Comparison of ENCODE assay signal across 17 cellular contexts in genomic region chr17:66604381-66604780, GRCh38.
A peak's percentile ranks its signal among the peaks of the same experiment; 100 is the strongest.
DNase-seq lines count a peak whose midpoint lies in the region; ATAC-seq, FAIRE-seq and TF ChIP-seq lines count a peak whose summit lies in the region.
"Had no signal": no experiment of that assay in that cellular context is flagged by ENCODE, and none has a peak within 500 bp of the region (broad histone marks: within the 10 kb centered on the region; RNA-seq: fewer than 3 reads in every experiment).

No MANE protein-coding gene starts in this region.

- no peaks in the 10 kb centered on the region for H3K27me3 Mint-ChIP-seq in astrocyte (ENCODE audit: low read depth, unreplicated experiment)
- H3K27me3 Mint-ChIP-seq in activated CD4-positive, alpha-beta T cell treated with anti-CD3 and anti-CD28 coated beads, Interleukin-2, amount 10 ng/mL, durations not matched to agents 24 days and 14 days: no peaks in the 10 kb centered on the region

- no peak for ATAC-seq in left lung
- ATAC-seq: Panc1 had no signal

- H3K9ac ChIP-seq in astrocyte (ENCODE audit: low read length): no peak overlapping the region

- FAIRE-seq in astrocyte (lab: Jason Lieb, UNC): no peak

- intact Hi-C loops in left lung (cut with DNase I): no loop called here
- intact Hi-C loops in activated CD4-positive, alpha-beta T cell treated with anti-CD3 and anti-CD28 coated beads, Interleukin-2, amount 10 ng/mL, durations not matched to agents 24 days and 14 days (cut with micrococcal nuclease): no loop called here

- in situ Hi-C loops in G401 (cut with HindIII; ENCODE audit: low sequenced_read_pairs): no loop called here

- H3K36me3 ChIP-seq in astrocyte (ENCODE audit: insufficient read depth, low read length) (no peaks in the 10 kb centered on the region), left lung (no peaks in the 10 kb centered on the region)
- H3K36me3 ChIP-seq: HAP-1, SJSA1 had no signal

- H3K4me3 ChIP-seq in astrocyte (ENCODE audit: insufficient read depth, low read depth, low read length) (no peak overlapping the region), left lung (no peak overlapping the region)
- H3K4me3 ChIP-seq: HAP-1, SJSA1 had no signal

- H3K4me1 ChIP-seq in astrocyte (ENCODE audit: insufficient read depth, low read length): peaks cover 5% of the 10 kb centered on the region
- H3K4me1 ChIP-seq in left lung: no peaks in the 10 kb centered on the region
- H3K4me1 ChIP-seq: HAP-1, SJSA1 had no signal

- no peak overlapping the region for H3K27ac Mint-ChIP-seq in astrocyte (ENCODE audit: unreplicated experiment)
- H3K27ac Mint-ChIP-seq in activated CD4-positive, alpha-beta T cell treated with anti-CD3 and anti-CD28 coated beads, Interleukin-2, amount 10 ng/mL, durations not matched to agents 24 days and 14 days: no peak overlapping the region
- H3K27ac Mint-ChIP-seq: CD14-positive monocyte had no signal

- H3K4me1 Mint-ChIP-seq in astrocyte (ENCODE audit: low read depth, unreplicated experiment): peaks cover 14% of the 10 kb centered on the region
- peaks cover 2% of the 10 kb centered on the region for H3K4me1 Mint-ChIP-seq in activated CD4-positive, alpha-beta T cell treated with anti-CD3 and anti-CD28 coated beads, Interleukin-2, amount 10 ng/mL, durations not matched to agents 24 days and 14 days
- H3K4me1 Mint-ChIP-seq: CD14-positive monocyte had no signal

- no peak overlapping the region for H2AFZ ChIP-seq in astrocyte (ENCODE audit: low read depth, low read length)

- no peaks in the 10 kb centered on the region for H3K79me2 ChIP-seq in astrocyte (ENCODE audit: insufficient read depth, low read length)

- DNase-seq in G401 (ENCODE audit: low spot score) (peak; percentile 9), astrocyte (ENCODE audit: low read depth) (peak; percentile 12), fibroblast of peridontal ligament (ENCODE audit: extremely low read depth) (peak; percentile 37), pons (ENCODE audit: low spot score) (peak; percentile 92), left lung (no peak), NCI-H774 (lab: John Stamatoyannopoulos, UW) (no peak)
- no peak for DNase-seq in activated CD4-positive, alpha-beta T cell treated with anti-CD3 and anti-CD28 coated beads, Interleukin-2, amount 10 ng/mL, durations not matched to agents 24 days and 14 days
- DNase-seq: GDM1, IMR-90, NCI-H1417, NCI-H187 treated with DMSO at 0.1 percent for 48 hours, NCI-H2227 treated with DMSO at 0.1 percent for 48 hours, NCI-H524 had no signal

- peaks cover 5% of the 10 kb centered on the region for H3K36me3 Mint-ChIP-seq in astrocyte (ENCODE audit: low read depth, unreplicated experiment)
- peaks cover 24% of the 10 kb centered on the region for H3K36me3 Mint-ChIP-seq in activated CD4-positive, alpha-beta T cell treated with anti-CD3 and anti-CD28 coated beads, Interleukin-2, amount 10 ng/mL, durations not matched to agents 24 days and 14 days (ENCODE audit: low read depth)

- peaks cover 11% of the 10 kb centered on the region for H4K20me1 ChIP-seq in astrocyte (ENCODE audit: insufficient read depth, low read length)

- H3K9me3 Mint-ChIP-seq in astrocyte (ENCODE audit: unreplicated experiment): peaks cover 3% of the 10 kb centered on the region
- no peaks in the 10 kb centered on the region for H3K9me3 Mint-ChIP-seq in activated CD4-positive, alpha-beta T cell treated with anti-CD3 and anti-CD28 coated beads, Interleukin-2, amount 10 ng/mL, durations not matched to agents 24 days and 14 days

- no peak for TF ChIP-seq CTCF in astrocyte (IDR thresholded peaks at IDR 0.05; ENCODE audit: insufficient read depth, low read depth, low read length)
- no peak for TF ChIP-seq CTCF in left lung (IDR thresholded peaks at IDR 0.05)

- H3K4me2 ChIP-seq in astrocyte (ENCODE audit: low read length): no peak overlapping the region

- no peaks in the 10 kb centered on the region for H3K9me3 ChIP-seq in astrocyte (ENCODE audit: insufficient read depth, low read depth, low read length)
- no peaks in the 10 kb centered on the region for H3K9me3 ChIP-seq in left lung
- H3K9me3 ChIP-seq: HAP-1, SJSA1 had no signal

- no peak overlapping the region for H3K27ac ChIP-seq in astrocyte (ENCODE audit: low read depth, low read length)
- H3K27ac ChIP-seq in left lung: no peak overlapping the region
- H3K27ac ChIP-seq: SJSA1 had no signal

- H3K27me3 ChIP-seq in astrocyte (ENCODE audit: insufficient read depth, low read length) (no peaks in the 10 kb centered on the region), left lung (no peaks in the 10 kb centered on the region)
- H3K27me3 ChIP-seq: SJSA1 had no signal

- H3K4me3 Mint-ChIP-seq in astrocyte (ENCODE audit: unreplicated experiment): no peak overlapping the region
- H3K4me3 Mint-ChIP-seq in activated CD4-positive, alpha-beta T cell treated with anti-CD3 and anti-CD28 coated beads, Interleukin-2, amount 10 ng/mL, durations not matched to agents 24 days and 14 days: no peak overlapping the region

Comparison
In these comparisons a context has a peak if more than half of its experiments do, and no peak if none do; other contexts are left out.
1. DNase-seq: peak in G401 (single experiment), astrocyte (single experiment), fibroblast of peridontal ligament (single experiment) and pons (single experiment); none in left lung (0 of 2), NCI-H774 (single experiment) and activated CD4-positive, alpha-beta T cell treated with anti-CD3 and anti-CD28 coated beads, Interleukin-2, amount 10 ng/mL, durations not matched to agents 24 days and 14 days (single experiment).